24 cellular contexts compared by ENCODE assay signal in the genomic region with DNA sequence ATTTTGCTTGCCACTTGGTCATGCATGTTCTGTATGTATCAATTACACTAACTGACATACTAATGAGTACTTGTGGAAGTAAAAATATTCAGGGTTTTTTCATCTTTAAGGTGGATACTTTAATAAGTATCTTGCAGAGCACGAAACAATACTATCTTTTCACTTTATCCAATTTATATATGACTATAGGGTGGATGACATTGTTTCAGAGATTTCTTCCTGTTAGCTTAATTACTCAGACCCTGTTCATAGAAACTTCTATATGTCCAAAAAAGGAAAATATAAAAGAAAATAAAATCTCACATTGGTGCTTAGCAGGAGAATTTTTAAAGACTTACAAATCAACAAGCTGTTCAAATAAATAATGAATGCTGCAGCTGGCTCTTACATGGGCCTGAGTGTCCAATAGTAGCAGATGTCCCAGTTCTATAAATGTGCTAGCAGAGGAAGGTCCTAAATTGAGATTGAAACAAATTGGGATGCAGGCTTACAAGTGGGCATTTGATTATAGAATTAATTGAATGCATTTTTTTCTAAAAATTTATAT.
DNase-seq lines count a peak whose midpoint lies in the region; ATAC-seq and TF ChIP-seq lines count a peak whose summit lies in the region.
"Had no signal": no experiment of that assay in that cellular context is flagged by ENCODE, and none has a peak within 500 bp of the region (broad histone marks: within the 10 kb centered on the region; RNA-seq: fewer than 3 reads in every experiment).

No MANE protein-coding gene starts in this region.

- peaks cover 7% of the 10 kb centered on the region for H3K9me3 Mint-ChIP-seq in glutamatergic neuron (ENCODE audit: unreplicated experiment)

- H3K27me3 Mint-ChIP-seq in glutamatergic neuron (ENCODE audit: unreplicated experiment) = peaks cover 2% of the 10 kb centered on the region
- H3K27me3 Mint-ChIP-seq: CD4-positive, alpha-beta memory T cell had no signal

- peaks cover 11% of the 10 kb centered on the region for H3K4me1 Mint-ChIP-seq in glutamatergic neuron (ENCODE audit: low read depth, unreplicated experiment)
- H3K4me1 Mint-ChIP-seq: CD4-positive, alpha-beta memory T cell had no signal

- DNase-seq in Ammon's horn (ENCODE audit: low spot score) (peak; percentile 18), DMS153 (lab: John Stamatoyannopoulos, UW) (peak; percentile 40), NCI-H446 treated with DMSO at 0.1 percent for 48 hours (lab: John Stamatoyannopoulos, UW) (peak; percentile 53), glutamatergic neuron (no peak), OCI-M2 (lab: John Stamatoyannopoulos, UW; ENCODE audit: unreplicated experiment) (no peak), midbrain (lab: John Stamatoyannopoulos, UW) (no peak)
- DNase-seq: AML-193; C1 segment of cervical spinal cord; Caco-2; CD4-positive, alpha-beta memory T cell; GDM1; HCEC 1CT; KBM-7; MV-4-11; NCI-H2029; NCI-H2171; NCI-H226; NCI-H526; NCI-H82; Peyer's patch; SK-N-SH had no signal

- peak overlapping the region; percentile 13 for H3K4me3 Mint-ChIP-seq in glutamatergic neuron (ENCODE audit: unreplicated experiment)
- H3K4me3 Mint-ChIP-seq: CD4-positive, alpha-beta memory T cell had no signal

- ATAC-seq in GM19455 (IDR thresholded peaks at IDR 0.05; ENCODE audit: unreplicated experiment) = no peak
- ATAC-seq in GM21367 (IDR thresholded peaks at IDR 0.05; ENCODE audit: unreplicated experiment) = no peak
- ATAC-seq: GM12878 had no signal

- no peak for TF ChIP-seq CTCF in glutamatergic neuron (IDR thresholded peaks at IDR 0.05; ENCODE audit: partially characterized antibody, unreplicated experiment)

- H3K27ac Mint-ChIP-seq in glutamatergic neuron (ENCODE audit: unreplicated experiment) = peak overlapping the region; percentile 75
- H3K27ac Mint-ChIP-seq: CD4-positive, alpha-beta memory T cell had no signal

- H3K36me3 Mint-ChIP-seq in glutamatergic neuron (ENCODE audit: unreplicated experiment) = peaks cover 10% of the 10 kb centered on the region
- H3K36me3 Mint-ChIP-seq: CD4-positive, alpha-beta memory T cell had no signal

Comparison
In these comparisons a context has a peak if more than half of its experiments do, and no peak if none do; other contexts are left out.
1. DNase-seq: peak in Ammon's horn (single experiment), DMS153 (single experiment) and NCI-H446 treated with DMSO at 0.1 percent for 48 hours (single experiment); none in glutamatergic neuron (single experiment), OCI-M2 (single experiment) and midbrain (single experiment).